ENCODE assay signal across 11 cellular contexts in genomic region chr3:58035512-58035867, GRCh38. TPM values are rescaled to one million over a fixed set of nuclear protein-coding genes. Genes with fewer than 3 reads are reported as not detected.
DNase-seq lines count a peak whose midpoint lies in the region; ATAC-seq and TF ChIP-seq lines count a peak whose summit lies in the region.
"Had no signal": no experiment of that assay in that cellular context is flagged by ENCODE, and none has a peak within 500 bp of the region (broad histone marks: within the 10 kb centered on the region; RNA-seq: fewer than 3 reads in every experiment).

No MANE protein-coding gene starts in this region.

- H3K27me3 Mint-ChIP-seq in T-helper 1 cell treated with Interleukin-12 subunit alpha and Interleukin-12 subunit beta and Interleukin-4 antibody, amounts not matched to agents 30 μg/mL and 1 μg/mL, for 36 hours (ENCODE audit: low read depth): peaks cover 14% of the 10 kb centered on the region

- WGBS in esophagus, 2 donors: 64 to 70% methylated on average over 5 of the region's 5 CpGs
- 39% methylated on average over 5 of the region's 5 CpGs for WGBS in smooth muscle cell (ENCODE audit: low lambda C conversion rate)

- H3K4me3 Mint-ChIP-seq in T-helper 1 cell treated with Interleukin-12 subunit alpha and Interleukin-12 subunit beta and Interleukin-4 antibody, amounts not matched to agents 30 μg/mL and 1 μg/mL, for 36 hours: peak overlapping the region; percentile 76

- H3K79me2 ChIP-seq in smooth muscle cell (ENCODE audit: low read depth): peaks cover 94% of the 10 kb centered on the region

- no peak overlapping the region for H3K9ac ChIP-seq in smooth muscle cell (ENCODE audit: low read depth)

- H3K4me1 ChIP-seq in RWPE2 (ENCODE audit: insufficient read depth, poor library complexity, severe bottlenecking): peaks cover 80% of the 10 kb centered on the region
- H3K4me1 ChIP-seq in esophagus (ENCODE audit: control insufficient read depth in 2 of 2, insufficient read depth in 2 of 2, low read length in 1 of 2): peaks cover 2 to 4% of the 10 kb centered on the region in 2 donors
- H3K4me1 ChIP-seq in smooth muscle cell (ENCODE audit: low read depth): peaks cover 18% of the 10 kb centered on the region

- peak overlapping the region; percentile 96 for H3K27ac Mint-ChIP-seq in T-helper 1 cell treated with Interleukin-12 subunit alpha and Interleukin-12 subunit beta and Interleukin-4 antibody, amounts not matched to agents 30 μg/mL and 1 μg/mL, for 36 hours

- H3K36me3 ChIP-seq in RWPE2 (ENCODE audit: low read depth) (peaks cover 86% of the 10 kb centered on the region), esophagus (ENCODE audit: control insufficient read depth in 2 of 2, insufficient read depth in 2 of 2, low read length in 1 of 2) (no peaks in the 10 kb centered on the region), smooth muscle cell (ENCODE audit: low read depth) (no peaks in the 10 kb centered on the region)

- H4K20me1 ChIP-seq in smooth muscle cell (ENCODE audit: low read depth): peaks cover 68% of the 10 kb centered on the region

- no peak overlapping the region for H2AFZ ChIP-seq in smooth muscle cell (ENCODE audit: low read depth)

- peak overlapping the region; percentile 51 for H3K4me2 ChIP-seq in smooth muscle cell

- intact Hi-C loops in Right ventricle myocardium superior (cut with DNase I): no loop called here

- TF ChIP-seq CTCF in RWPE2 (IDR thresholded peaks at IDR 0.05; ENCODE audit: poor library complexity, severe bottlenecking): no peak
- no peak for TF ChIP-seq CTCF in smooth muscle cell (IDR thresholded peaks at IDR 0.05; ENCODE audit: borderline replicate concordance, insufficient read depth, poor library complexity, severe bottlenecking)

- no peaks in the 10 kb centered on the region for H3K27me3 ChIP-seq in RWPE2 (ENCODE audit: insufficient read depth, poor library complexity, severe bottlenecking)
- H3K27me3 ChIP-seq in esophagus (ENCODE audit: control insufficient read depth in 1 of 2, insufficient read depth in 2 of 2, low read length in 2 of 2): no peaks in the 10 kb centered on the region
- H3K27me3 ChIP-seq in smooth muscle cell (ENCODE audit: low read depth): no peaks in the 10 kb centered on the region

- ATAC-seq in RWPE2 (ENCODE audit: low read depth): no peak
- no peak for ATAC-seq in Right ventricle myocardium superior (ENCODE audit: poor library complexity)

- peaks cover 17% of the 10 kb centered on the region for H3F3A ChIP-seq in smooth muscle cell (ENCODE audit: low read depth)

- H3K27ac ChIP-seq in RWPE2 (ENCODE audit: poor library complexity, severe bottlenecking) (peak overlapping the region; percentile 94), esophagus (ENCODE audit: low read depth in 2 of 2, low read length in 1 of 2) (peak overlapping the region; percentile 6 to 52), smooth muscle cell (ENCODE audit: low read depth) (peak overlapping the region; percentile 61)

- H3K4me3 ChIP-seq in RWPE2 (ENCODE audit: severe bottlenecking) (no peak overlapping the region), esophagus (ENCODE audit: low read depth in 1 of 2, low read length in 2 of 2) (no peak overlapping the region), smooth muscle cell (no peak overlapping the region)

- DNase-seq in T-helper 1 cell (no peak), RWPE2 (ENCODE audit: low spot score) (no peak), smooth muscle cell (lab: John Stamatoyannopoulos, UW; ENCODE audit: unreplicated experiment) (no peak), Right ventricle myocardium superior (no peak)
- no peak for DNase-seq in activated CD4-positive, CD25-positive, alpha-beta regulatory T cell treated with anti-CD3 and anti-CD28 coated beads, Interleukin-2, amount 50 U/mL, for 72 hours
- no peak for DNase-seq in stimulated activated CD4-positive, alpha-beta T cell treated with anti-CD3 and anti-CD28 coated beads, Interleukin-4, amount 100 ng/mL, for 24 hours
- DNase-seq: activated CD8-positive, alpha-beta memory T cell treated with anti-CD3 and anti-CD28 coated beads, Interleukin-2, amount 50 U/mL, for 48 hours; NCI-H345; posterior cingulate gyrus had no signal

- H3K36me3 Mint-ChIP-seq in T-helper 1 cell treated with Interleukin-12 subunit alpha and Interleukin-12 subunit beta and Interleukin-4 antibody, amounts not matched to agents 30 μg/mL and 1 μg/mL, for 36 hours (ENCODE audit: low read depth): peaks cover 4% of the 10 kb centered on the region

- no peaks in the 10 kb centered on the region for H3K9me3 ChIP-seq in RWPE2 (ENCODE audit: severe bottlenecking)
- H3K9me3 ChIP-seq in esophagus (ENCODE audit: control insufficient read depth in 2 of 2, insufficient read depth in 1 of 2, low read depth in 1 of 2, low read length in 1 of 2): no peaks in the 10 kb centered on the region
- H3K9me3 ChIP-seq in smooth muscle cell (replicated peaks; ENCODE audit: low read depth): no peaks in the 10 kb centered on the region

- H3K4me1 Mint-ChIP-seq in T-helper 1 cell treated with Interleukin-12 subunit alpha and Interleukin-12 subunit beta and Interleukin-4 antibody, amounts not matched to agents 30 μg/mL and 1 μg/mL, for 36 hours (ENCODE audit: low read depth): peaks cover 53% of the 10 kb centered on the region

- no peaks in the 10 kb centered on the region for H3K9me3 Mint-ChIP-seq in T-helper 1 cell treated with Interleukin-12 subunit alpha and Interleukin-12 subunit beta and Interleukin-4 antibody, amounts not matched to agents 30 μg/mL and 1 μg/mL, for 36 hours

RNA-seq across cellular contexts. Expression of gene FLNB, which starts 27.3 kb away (rescaled TPM):
- polyA plus RNA-seq in esophagus (10 to 100 TPM; 50.8 to 52.5 TPM), smooth muscle cell (52.7 and 85.9 TPM in 2 replicates)
- total RNA-seq in smooth muscle cell (106 and 145 TPM in 2 replicates), Right ventricle myocardium superior (30.0 TPM)

Comparison
In these comparisons a context has a peak if more than half of its experiments do, and no peak if none do; other contexts are left out.
1. H3K27ac ChIP-seq: peak in every context shown above with its lines; median percentile 94 in RWPE2; 61 in smooth muscle cell; 29 in esophagus.